ENCODE assay signal across 19 cellular contexts in the genomic region with DNA sequence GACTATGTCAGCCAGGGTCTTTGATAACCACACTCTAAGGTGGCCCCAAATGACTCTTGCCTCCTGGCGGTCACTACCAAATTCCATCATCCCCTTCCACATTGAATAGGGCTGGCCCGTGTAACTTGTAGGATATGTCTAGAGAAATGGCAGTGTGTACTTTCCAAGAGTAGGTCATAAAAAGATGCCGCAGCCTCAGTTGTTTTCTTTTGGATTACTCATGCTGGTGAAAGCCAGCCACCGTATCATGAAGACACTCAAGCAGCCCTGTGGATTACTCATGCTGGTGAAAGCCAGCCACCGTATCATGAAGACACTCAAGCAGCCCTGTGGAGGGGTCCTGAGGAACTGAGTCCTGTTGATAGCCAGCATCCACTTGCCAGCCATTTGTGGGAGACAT.
"Had no signal": no experiment of that assay in that cellular context is flagged by ENCODE, and none has a peak within 500 bp of the region (broad histone marks: within the 10 kb centered on the region; RNA-seq: fewer than 3 reads in every experiment).

No MANE protein-coding gene starts in this region.

- H3K27me3 Mint-ChIP-seq: activated CD4-positive, alpha-beta T cell treated with anti-CD3 and anti-CD28 coated beads for 36 hours; activated T-cell treated with anti-CD3 and anti-CD28 coated beads, Interleukin-2, amount 50 U/mL, for 24 hours; central memory CD8-positive, alpha-beta T cell had no signal

- DNase-seq: activated CD4-positive, alpha-beta memory T cell treated with anti-CD3 and anti-CD28 coated beads, Interleukin-2, amount 10 ng/mL, durations not matched to agents 7 days and 5 days; activated CD4-positive, alpha-beta T cell treated with anti-CD3 and anti-CD28 coated beads for 36 hours; activated naive CD4-positive, alpha-beta T cell treated with anti-CD3 and anti-CD28 coated beads, Interleukin-2, amount 10 ng/mL, durations not matched to agents 7 days and 5 days; activated T-cell treated with anti-CD3 and anti-CD28 coated beads, Interleukin-2, amount 50 U/mL, for 24 hours; foreskin fibroblast; glutamatergic neuron; left colon; midbrain; right cardiac atrium; stimulated activated CD4-positive, alpha-beta T cell treated with anti-CD3 and anti-CD28 coated beads, Interleukin-1b, Interleukin-23, amount 100 ng/mL, for 48 hours; stomach; T-helper 9 cell; testis; upper lobe of right lung had no signal

- ATAC-seq: activated CD4-positive, alpha-beta T cell treated with anti-CD3 and anti-CD28 coated beads for 36 hours; left colon; right cardiac atrium; upper lobe of right lung had no signal

- H3K36me3 ChIP-seq: esophagus muscularis mucosa, prostate gland, stomach, upper lobe of right lung had no signal

- H3K9me3 ChIP-seq: esophagus muscularis mucosa, prostate gland, stomach, testis, upper lobe of right lung had no signal

- H3K4me3 ChIP-seq: coronary artery, esophagus muscularis mucosa, lung, prostate gland, stomach, testis, upper lobe of right lung had no signal

- H3K4me3 Mint-ChIP-seq: activated CD4-positive, alpha-beta memory T cell treated with anti-CD3 and anti-CD28 coated beads, Interleukin-2, amount 10 ng/mL, durations not matched to agents 7 days and 5 days; activated CD4-positive, alpha-beta T cell treated with anti-CD3 and anti-CD28 coated beads for 36 hours; activated naive CD4-positive, alpha-beta T cell treated with anti-CD3 and anti-CD28 coated beads, Interleukin-2, amount 10 ng/mL, durations not matched to agents 7 days and 5 days; activated T-cell treated with anti-CD3 and anti-CD28 coated beads, Interleukin-2, amount 50 U/mL, for 24 hours; central memory CD8-positive, alpha-beta T cell had no signal

- H3K36me3 Mint-ChIP-seq: activated naive CD4-positive, alpha-beta T cell treated with anti-CD3 and anti-CD28 coated beads, Interleukin-2, amount 10 ng/mL, durations not matched to agents 7 days and 5 days had no signal

- H3K27ac ChIP-seq: coronary artery, esophagus muscularis mucosa, prostate gland, stomach, testis, upper lobe of right lung had no signal

- H3K4me1 ChIP-seq: prostate gland, stomach, testis had no signal

- H3K4me1 Mint-ChIP-seq: activated CD4-positive, alpha-beta memory T cell treated with anti-CD3 and anti-CD28 coated beads, Interleukin-2, amount 10 ng/mL, durations not matched to agents 7 days and 5 days; activated CD4-positive, alpha-beta T cell treated with anti-CD3 and anti-CD28 coated beads for 36 hours; activated naive CD4-positive, alpha-beta T cell treated with anti-CD3 and anti-CD28 coated beads, Interleukin-2, amount 10 ng/mL, durations not matched to agents 7 days and 5 days; central memory CD8-positive, alpha-beta T cell had no signal

- H3K9me3 Mint-ChIP-seq: activated CD4-positive, alpha-beta memory T cell treated with anti-CD3 and anti-CD28 coated beads, Interleukin-2, amount 10 ng/mL, durations not matched to agents 7 days and 5 days; activated naive CD4-positive, alpha-beta T cell treated with anti-CD3 and anti-CD28 coated beads, Interleukin-2, amount 10 ng/mL, durations not matched to agents 7 days and 5 days; activated T-cell treated with anti-CD3 and anti-CD28 coated beads, Interleukin-2, amount 50 U/mL, for 24 hours; central memory CD8-positive, alpha-beta T cell had no signal

- H3K27me3 ChIP-seq: esophagus muscularis mucosa, stomach, testis, upper lobe of right lung had no signal

- H3K27ac Mint-ChIP-seq: activated CD4-positive, alpha-beta memory T cell treated with anti-CD3 and anti-CD28 coated beads, Interleukin-2, amount 10 ng/mL, durations not matched to agents 7 days and 5 days; activated CD4-positive, alpha-beta T cell treated with anti-CD3 and anti-CD28 coated beads for 36 hours; activated naive CD4-positive, alpha-beta T cell treated with anti-CD3 and anti-CD28 coated beads, Interleukin-2, amount 10 ng/mL, durations not matched to agents 7 days and 5 days; activated T-cell treated with anti-CD3 and anti-CD28 coated beads, Interleukin-2, amount 50 U/mL, for 24 hours had no signal
